8 cellular contexts compared by ENCODE assay signal in genomic region chr19:50804420-50805272, GRCh38.
DNase-seq lines count a peak whose midpoint lies in the region; ATAC-seq, FAIRE-seq and TF ChIP-seq lines count a peak whose summit lies in the region.

No MANE protein-coding gene starts in this region.

- ATAC-seq in GM19043 (IDR thresholded peaks at IDR 0.05; ENCODE audit: low read depth, unreplicated experiment) (peak; percentile 89), HG03354 (IDR thresholded peaks at IDR 0.05; ENCODE audit: poor library complexity, severe bottlenecking, unreplicated experiment) (peak; percentile 95)
- ATAC-seq in activated CD4-positive, CD25-positive, alpha-beta regulatory T cell treated with anti-CD3 and anti-CD28 coated beads, Interleukin-2, amount 50 U/mL, for 24 hours, result peak; percentile 95 to 96

- H3K4me3 ChIP-seq in AG10803 (ENCODE audit: low read length), result peak overlapping the region; percentile 98

- no peak for TF ChIP-seq CTCF in AG10803 (conservative IDR thresholded peaks at IDR 0.05; ENCODE audit: low read length)

- peak; percentile 79 for FAIRE-seq in islet of Langerhans (lab: Jason Lieb, UNC)

- DNase-seq in AG10803 (ENCODE audit: low read depth), result peak; percentile 99
- DNase-seq in NCI-H446 (lab: John Stamatoyannopoulos, UW), result peak; percentile 98 to 99
- DNase-seq in cerebellar cortex (ENCODE audit: low spot score), result peak; percentile 99
- peak; percentile 97 to 98 for DNase-seq in stimulated activated CD4-positive, alpha-beta T cell treated with anti-CD3 and anti-CD28 coated beads, Interleukin-12 subunit alpha, Interleukin-12 subunit beta, amount 100 ng/mL, for 24 hours (ENCODE audit: low read depth in 2 of 2)

Comparison
In these comparisons a context has a peak if more than half of its experiments do, and no peak if none do; other contexts are left out.
1. Peak in every context shown above with its lines: DNase-seq, ATAC-seq and H3K4me3 ChIP-seq.